ENCODE assay signal across 10 cellular contexts in the genomic region with DNA sequence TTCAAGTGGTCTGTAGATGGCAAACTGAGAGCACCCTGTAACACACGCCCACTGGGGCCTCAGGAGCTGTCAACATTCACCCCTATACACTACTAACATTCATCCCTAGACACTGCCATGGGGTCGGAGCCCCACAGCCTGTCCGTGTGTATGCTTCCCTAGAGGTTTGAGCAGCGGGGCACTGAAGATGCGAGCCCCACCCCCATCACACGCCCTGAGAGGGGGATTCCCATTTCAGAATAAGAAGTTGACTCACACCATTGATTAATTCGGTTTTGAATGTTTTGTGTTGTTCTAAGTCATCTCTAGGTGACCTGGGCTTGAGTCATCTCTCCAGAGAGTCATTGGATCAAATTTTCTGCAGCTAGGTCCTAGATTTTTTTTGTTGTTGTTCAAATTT. TPM values are rescaled to one million over a fixed set of nuclear protein-coding genes. Genes with fewer than 3 reads are reported as not detected.
A peak's percentile ranks its signal among the peaks of the same experiment; 100 is the strongest.
DNase-seq lines count a peak whose midpoint lies in the region; ATAC-seq and TF ChIP-seq lines count a peak whose summit lies in the region.
"Had no signal": no experiment of that assay in that cellular context is flagged by ENCODE, and none has a peak within 500 bp of the region (broad histone marks: within the 10 kb centered on the region; RNA-seq: fewer than 3 reads in every experiment).

No MANE protein-coding gene starts in this region.

- peaks cover 19% of the 10 kb centered on the region for H3K4me1 Mint-ChIP-seq in activated CD8-positive, alpha-beta memory T cell treated with anti-CD3 and anti-CD28 coated beads, Interleukin-2, amount 10 ng/mL, durations not matched to agents 7 days and 5 days

- intact Hi-C loops in posterior vena cava (cut with DNase I) = no loop called here
- intact Hi-C loops in ascending aorta (cut with DNase I) = no loop called here

- peaks cover 14% of the 10 kb centered on the region for H3K27me3 Mint-ChIP-seq in activated CD8-positive, alpha-beta memory T cell treated with anti-CD3 and anti-CD28 coated beads, Interleukin-2, amount 10 ng/mL, durations not matched to agents 7 days and 5 days

- H3K4me3 Mint-ChIP-seq in activated CD8-positive, alpha-beta memory T cell treated with anti-CD3 and anti-CD28 coated beads, Interleukin-2, amount 10 ng/mL, durations not matched to agents 7 days and 5 days = no peak overlapping the region

- H4K8ac ChIP-seq in mesenchymal stem cell (ENCODE audit: low read length) = peak overlapping the region; percentile 80

- H3K14ac ChIP-seq in mesenchymal stem cell (ENCODE audit: low read length in 2 of 2) = no peak overlapping the region

- H3K9ac ChIP-seq in mesenchymal stem cell (ENCODE audit: low read length) = peak overlapping the region; percentile 70

- no peak overlapping the region for H3K27ac ChIP-seq in mesenchymal stem cell (ENCODE audit: low read length, poor library complexity, severe bottlenecking)
- H3K27ac ChIP-seq in ascending aorta = no peak overlapping the region
- H3K27ac ChIP-seq: skin epidermis had no signal

- ATAC-seq in HG02870 (IDR thresholded peaks at IDR 0.05; ENCODE audit: unreplicated experiment) = peak; percentile 48
- ATAC-seq in activated CD8-positive, alpha-beta memory T cell treated with anti-CD3 and anti-CD28 coated beads, Interleukin-2, amount 10 ng/mL, durations not matched to agents 7 days and 5 days = peak; percentile 39

- DNase-seq in Daoy (ENCODE audit: low read depth) = peak; percentile 77
- DNase-seq in activated CD8-positive, alpha-beta memory T cell treated with anti-CD3 and anti-CD28 coated beads, Interleukin-2, amount 10 ng/mL, durations not matched to agents 7 days and 5 days = peak; percentile 49
- peak; percentile 82 for DNase-seq in mesenchymal stem cell
- DNase-seq in posterior vena cava (ENCODE audit: low spot score) = no peak
- no peak for DNase-seq in ascending aorta (ENCODE audit: low spot score in 2 of 2)
- no peak for DNase-seq in SIG-M5 (lab: John Stamatoyannopoulos, UW)
- DNase-seq in NCI-H2227 (lab: John Stamatoyannopoulos, UW; ENCODE audit: unreplicated experiment) = no peak
- DNase-seq: DMS153 had no signal

- H3K4me2 ChIP-seq in mesenchymal stem cell (ENCODE audit: low read length, poor library complexity, severe bottlenecking) = peak overlapping the region; percentile 11

- no peaks in the 10 kb centered on the region for H3K79me1 ChIP-seq in mesenchymal stem cell (replicated peaks; ENCODE audit: low read length, poor library complexity, severe bottlenecking)

- peak overlapping the region; percentile 62 for H2AK5ac ChIP-seq in mesenchymal stem cell (ENCODE audit: low read length, severe bottlenecking)

- H3K9me3 ChIP-seq in mesenchymal stem cell (ENCODE audit: control insufficient read depth, low read length) (no peaks in the 10 kb centered on the region), ascending aorta (no peaks in the 10 kb centered on the region)

- CTCF ChIA-PET in activated CD8-positive, alpha-beta memory T cell treated with anti-CD3 and anti-CD28 coated beads, Interleukin-2, amount 10 ng/mL, durations not matched to agents 7 days and 5 days (lab: Charles Lee) = no interaction called here

- no peaks in the 10 kb centered on the region for H3K36me3 ChIP-seq in mesenchymal stem cell (ENCODE audit: control insufficient read depth in 1 of 2, insufficient read depth in 2 of 2, low read depth in 1 of 2, low read length in 2 of 2)
- H3K36me3 ChIP-seq in ascending aorta = no peaks in the 10 kb centered on the region

- peaks cover 13% of the 10 kb centered on the region for H3K4me1 ChIP-seq in mesenchymal stem cell (ENCODE audit: control insufficient read depth, insufficient read depth, low read depth, low read length)
- no peaks in the 10 kb centered on the region for H3K4me1 ChIP-seq in ascending aorta

- peak overlapping the region; percentile 60 to 61 for H2BK12ac ChIP-seq in mesenchymal stem cell (ENCODE audit: low read length in 2 of 2)

- no peaks in the 10 kb centered on the region for H3K9me3 Mint-ChIP-seq in activated CD8-positive, alpha-beta memory T cell treated with anti-CD3 and anti-CD28 coated beads, Interleukin-2, amount 10 ng/mL, durations not matched to agents 7 days and 5 days (ENCODE audit: low read depth)

- no peak overlapping the region for H2BK5ac ChIP-seq in mesenchymal stem cell (ENCODE audit: low read depth, low read length, poor library complexity, severe bottlenecking)

- no peaks in the 10 kb centered on the region for H3K36me3 Mint-ChIP-seq in activated CD8-positive, alpha-beta memory T cell treated with anti-CD3 and anti-CD28 coated beads, Interleukin-2, amount 10 ng/mL, durations not matched to agents 7 days and 5 days

- peak overlapping the region in 1 of 2 experiments; percentile 94 for H3K4ac ChIP-seq in mesenchymal stem cell (ENCODE audit: low read depth in 1 of 2, low read length in 2 of 2)

- peak overlapping the region; percentile 89 to 90 for H3K18ac ChIP-seq in mesenchymal stem cell (ENCODE audit: low read depth in 1 of 2, low read length in 2 of 2)

- 52% methylated on average over 7 of the region's 7 CpGs for WGBS in mesenchymal stem cell

- peak overlapping the region in 1 of 2 experiments; percentile 18 for H3K4me3 ChIP-seq in mesenchymal stem cell (ENCODE audit: insufficient read depth in 1 of 2, low read depth in 1 of 2, low read length in 2 of 2)
- no peak overlapping the region for H3K4me3 ChIP-seq in ascending aorta
- H3K4me3 ChIP-seq: skin epidermis had no signal

- peak overlapping the region; percentile 99 for H2BK15ac ChIP-seq in mesenchymal stem cell (ENCODE audit: low read depth, poor library complexity, severe bottlenecking)

- no peak for TF ChIP-seq CTCF in ascending aorta (IDR thresholded peaks at IDR 0.05)

- peak overlapping the region; percentile 49 for H2BK120ac ChIP-seq in mesenchymal stem cell (ENCODE audit: low read depth, low read length)

- H3K27me3 ChIP-seq in mesenchymal stem cell (ENCODE audit: control insufficient read depth in 1 of 2, insufficient read depth in 1 of 2, low read length in 2 of 2) = no peaks in the 10 kb centered on the region
- H3K27me3 ChIP-seq in ascending aorta = no peaks in the 10 kb centered on the region

- H2AFZ ChIP-seq in mesenchymal stem cell (ENCODE audit: low read depth, low read length) = no peak overlapping the region

- H3K27ac Mint-ChIP-seq in activated CD8-positive, alpha-beta memory T cell treated with anti-CD3 and anti-CD28 coated beads, Interleukin-2, amount 10 ng/mL, durations not matched to agents 7 days and 5 days = no peak overlapping the region

- H4K91ac ChIP-seq in mesenchymal stem cell (ENCODE audit: low read length) = peak overlapping the region; percentile 27

- no peak overlapping the region for H3K23ac ChIP-seq in mesenchymal stem cell (ENCODE audit: low read length in 2 of 2)

RNA-seq across cellular contexts. Expression of a gene that starts 37.3 kb away (rescaled TPM):
- 18.7 and 23.4 TPM in 2 replicates for total RNA-seq in Daoy (2014; rRNA removed; shearing (Covaris generic))
- total RNA-seq in activated CD8-positive, alpha-beta memory T cell treated with anti-CD3 and anti-CD28 coated beads, Interleukin-2, amount 10 ng/mL, durations not matched to agents 7 days and 5 days = 10 to 100 TPM; 41.5 to 41.9 TPM
- 126 TPM for polyA plus RNA-seq in mesenchymal stem cell (2013, experiment 1 of 2)
- polyA plus RNA-seq in mesenchymal stem cell (2013, experiment 2 of 2) = 132 TPM
- total RNA-seq in posterior vena cava (10 to 100 TPM in 1 of 2 donors, 1 to 10 TPM in 1; 8.0 to 18.2 TPM), ascending aorta (22.9 TPM)

RNA-seq across cellular contexts. Expression of a gene that starts 52.3 kb away (rescaled TPM):
- total RNA-seq in Daoy (2014; rRNA removed; shearing (Covaris generic)) = not detected in 2 replicates
- total RNA-seq in activated CD8-positive, alpha-beta memory T cell treated with anti-CD3 and anti-CD28 coated beads, Interleukin-2, amount 10 ng/mL, durations not matched to agents 7 days and 5 days = not detected
- not detected for polyA plus RNA-seq in mesenchymal stem cell (2013, experiment 1 of 2)
- not detected for polyA plus RNA-seq in mesenchymal stem cell (2013, experiment 2 of 2)
- total RNA-seq in posterior vena cava = not detected
- total RNA-seq in ascending aorta = not detected

Comparison
In these comparisons a context has a peak if more than half of its experiments do, and no peak if none do; other contexts are left out.
1. DNase-seq: peak in Daoy (single experiment), activated CD8-positive, alpha-beta memory T cell treated with anti-CD3 and anti-CD28 coated beads, Interleukin-2, amount 10 ng/mL, durations not matched to agents 7 days and 5 days (single experiment) and mesenchymal stem cell (single experiment); none in posterior vena cava (single experiment), ascending aorta (0 of 2), SIG-M5 (single experiment) and NCI-H2227 (single experiment).